Comparison of ENCODE assay signal across 1 cellular context in the genomic region with DNA sequence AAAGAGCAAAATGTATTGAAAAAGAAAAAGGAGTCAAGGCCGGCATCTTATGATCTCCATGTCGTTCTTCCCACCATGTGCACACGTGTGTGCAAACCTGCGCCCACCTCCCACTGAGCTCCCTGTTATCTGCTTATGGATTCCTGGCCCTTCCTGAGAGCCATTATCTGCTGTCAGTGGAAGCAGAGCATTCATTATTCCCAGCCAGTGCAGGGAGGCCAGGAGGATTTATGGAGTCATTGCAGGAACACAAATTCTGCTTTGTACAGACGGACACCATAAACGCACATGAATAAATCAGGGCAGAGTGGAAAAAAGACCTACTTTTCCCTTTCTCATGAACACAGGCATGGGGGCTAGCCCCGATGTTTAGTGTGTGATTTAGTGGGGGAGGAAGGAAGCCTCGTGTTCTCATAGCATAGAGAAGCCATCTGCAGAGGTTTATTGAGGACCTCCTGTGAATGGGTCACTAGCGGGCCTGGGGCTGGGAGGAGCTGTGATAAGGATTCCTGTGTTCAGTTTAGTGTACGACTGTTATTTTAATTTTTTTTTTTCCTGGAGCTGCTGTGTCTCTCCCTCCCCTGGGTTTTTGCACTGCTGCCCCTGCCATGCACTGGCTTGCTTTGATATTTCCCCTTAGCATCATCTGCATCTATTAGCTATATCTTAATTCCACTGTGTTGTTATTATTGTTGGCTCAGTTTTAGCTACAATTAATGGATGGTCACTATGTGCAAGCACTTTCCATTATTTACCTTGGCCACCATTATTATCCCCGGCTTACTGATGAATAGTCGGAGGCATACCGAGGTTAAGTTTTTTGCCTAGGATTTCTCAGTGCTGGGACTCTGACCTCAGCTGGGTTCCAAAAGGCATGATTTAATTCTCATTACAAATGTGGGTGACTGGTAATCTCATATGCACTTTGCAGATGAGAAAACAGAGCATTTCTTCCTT.
TF ChIP-seq lines count a peak whose summit lies in the region.

No MANE protein-coding gene starts in this region.

TF ChIP-seq in SK-N-SH treated with all-trans-retinoic acid at 6 μM for 48 hours, 23 proteins besides CTCF, POLR2A, EP300 and RAD21 (continued from another document):
- TF ChIP-seq SNAI2 (CRISPR knock-in tag; IDR thresholded peaks at IDR 0.05), result no peak
- no peak for TF ChIP-seq GLIS3 (CRISPR knock-in tag; IDR thresholded peaks at IDR 0.05)
- no peak for TF ChIP-seq ZNF565 (CRISPR knock-in tag; conservative IDR thresholded peaks at IDR 0.05; ENCODE audit: low read depth)
- no peak for TF ChIP-seq ZC3H10 (CRISPR knock-in tag; IDR thresholded peaks at IDR 0.05)
